23 cellular contexts compared by ENCODE assay signal in the genomic region with DNA sequence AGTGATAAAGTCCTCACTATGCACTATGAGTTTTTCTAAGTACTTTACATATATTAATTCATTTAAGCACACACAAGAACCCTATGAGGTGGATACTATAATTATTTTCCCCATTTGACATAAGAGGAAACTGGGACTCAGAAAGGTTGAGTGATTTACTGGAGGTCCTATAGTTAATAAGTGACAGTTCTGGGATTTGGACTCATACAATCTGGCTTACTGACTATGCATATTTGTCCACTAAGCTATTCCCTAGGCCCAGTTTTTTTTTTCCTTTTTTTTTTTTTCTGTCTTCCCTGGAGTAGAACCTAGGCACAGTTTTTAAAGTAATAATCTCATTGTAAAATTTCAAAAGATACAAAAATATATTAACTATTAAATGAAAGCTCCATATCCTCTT. TPM values are rescaled to one million over a fixed set of nuclear protein-coding genes. Genes with fewer than 3 reads are reported as not detected.
A peak's percentile ranks its signal among the peaks of the same experiment; 100 is the strongest.
DNase-seq lines count a peak whose midpoint lies in the region; FAIRE-seq and TF ChIP-seq lines count a peak whose summit lies in the region.
"Had no signal": no experiment of that assay in that cellular context is flagged by ENCODE, and none has a peak within 500 bp of the region (broad histone marks: within the 10 kb centered on the region; RNA-seq: fewer than 3 reads in every experiment).

No MANE protein-coding gene starts in this region.

- peaks cover 0 to 2% of the 10 kb centered on the region in 2 donors for H3K4me1 ChIP-seq in kidney (ENCODE audit: control insufficient read depth in 1 of 2, insufficient read depth in 1 of 2, low read depth in 1 of 2, low read length in 2 of 2)
- H3K4me1 ChIP-seq: A549 had no signal

- no peak overlapping the region for H3K4me3 ChIP-seq in kidney (ENCODE audit: low read length in 2 of 2)
- H3K4me3 ChIP-seq: A549 had no signal

- intact Hi-C loops in kidney (cut with DNase I), result no loop called here

- FAIRE-seq in RCC 7860 (lab: Jason Lieb, UNC) (peak; percentile 77), kidney (lab: Jason Lieb, UNC) (peak; percentile 66), frontal cortex (lab: Jason Lieb, UNC) (no peak)
- FAIRE-seq: A549, GM12891, GM18507 had no signal

- no peak overlapping the region for H3K27ac ChIP-seq in kidney (ENCODE audit: low read depth in 2 of 2, low read length in 2 of 2)
- H3K27ac ChIP-seq: A549 had no signal

- TF ChIP-seq CTCF in kidney (IDR thresholded peaks at IDR 0.05; ENCODE audit: borderline replicate concordance, extremely low read depth, insufficient read depth), result no peak

- peak; percentile 5 for DNase-seq in ACHN
- DNase-seq in RCC 7860 (ENCODE audit: low spot score), result peak; percentile 10
- DNase-seq in kidney, result no peak
- DNase-seq in renal cortical epithelial cell (ENCODE audit: low read depth), result peak; percentile 78
- DNase-seq in NOMO-1 (lab: John Stamatoyannopoulos, UW; ENCODE audit: unreplicated experiment in 2 of 2), result no peak
- DNase-seq in frontal cortex (ENCODE audit: low spot score in 2 of 2), result no peak
- DNase-seq in dermis blood vessel endothelial cell, result no peak
- DNase-seq: 8988T; C1 segment of cervical spinal cord; Calu3; CD4-positive, alpha-beta memory T cell; COR-L47; DMS79 treated with DMSO at 0.1 percent for 48 hours; GF-D8; GOT3; HCEC 1CT had no signal

- in situ Hi-C loops in ACHN (cut with HindIII; ENCODE audit: low pct_ligation_motif_present, low pct_unique_long_range_greater_than_20kb, low sequenced_read_pairs), result no loop called here

- no peaks in the 10 kb centered on the region for H3K36me3 ChIP-seq in kidney (ENCODE audit: control insufficient read depth in 1 of 2, insufficient read depth in 2 of 2, low read length in 2 of 2)

- no peak overlapping the region for H3K9ac ChIP-seq in kidney (ENCODE audit: low read length in 2 of 2)

- no peaks in the 10 kb centered on the region for H3K9me3 ChIP-seq in kidney (ENCODE audit: control insufficient read depth in 1 of 2, low read length in 2 of 2)
- H3K9me3 ChIP-seq: A549 had no signal

RNA-seq across cellular contexts. Expression of a gene that starts 6.3 kb away (rescaled TPM):
- not detected for total RNA-seq in kidney
- not detected for polyA plus RNA-seq in kidney (ENCODE audit: insufficient read depth, low read depth, low replicate concordance)
- total RNA-seq in renal cortical epithelial cell, result 0.35 TPM in 1 of 2 replicates, not detected in the other
- not detected for total RNA-seq in frontal cortex
- total RNA-seq in dermis blood vessel endothelial cell, result not detected in 2 replicates
- total RNA-seq: Calu3; CD4-positive, alpha-beta memory T cell; Daoy; G401; H7 had no signal
- polyA plus RNA-seq: A549; BJ; CD4-positive, alpha-beta memory T cell had no signal

RNA-seq across cellular contexts. Expression of a gene that starts 36.6 kb away (rescaled TPM):
- total RNA-seq in kidney (110 TPM), renal cortical epithelial cell (4.7 and 24.0 TPM in 2 replicates), frontal cortex (16.7 TPM), dermis blood vessel endothelial cell (1.7 and 2.2 TPM in 2 replicates)
- 7.3 TPM for polyA plus RNA-seq in kidney (ENCODE audit: insufficient read depth, low read depth, low replicate concordance)

RNA-seq across cellular contexts. Expression of a gene that starts 38.5 kb away (rescaled TPM):
- total RNA-seq in kidney (not detected), renal cortical epithelial cell (4.1 TPM in 1 of 2 replicates, not detected in the other), frontal cortex (28.5 TPM), dermis blood vessel endothelial cell (not detected in 2 replicates)
- not detected for polyA plus RNA-seq in kidney (ENCODE audit: insufficient read depth, low read depth, low replicate concordance)
- total RNA-seq: Calu3; CD4-positive, alpha-beta memory T cell; Daoy; G401 had no signal
- polyA plus RNA-seq: A549; CD4-positive, alpha-beta memory T cell had no signal

Comparison
In these comparisons a context has a peak if more than half of its experiments do, and no peak if none do; other contexts are left out.
1. DNase-seq: peak in ACHN (single experiment), RCC 7860 (single experiment) and renal cortical epithelial cell (single experiment); none in kidney (single experiment), NOMO-1 (0 of 2), frontal cortex (0 of 2) and dermis blood vessel endothelial cell (single experiment).